1 cellular context compared by ENCODE assay signal in the genomic region with DNA sequence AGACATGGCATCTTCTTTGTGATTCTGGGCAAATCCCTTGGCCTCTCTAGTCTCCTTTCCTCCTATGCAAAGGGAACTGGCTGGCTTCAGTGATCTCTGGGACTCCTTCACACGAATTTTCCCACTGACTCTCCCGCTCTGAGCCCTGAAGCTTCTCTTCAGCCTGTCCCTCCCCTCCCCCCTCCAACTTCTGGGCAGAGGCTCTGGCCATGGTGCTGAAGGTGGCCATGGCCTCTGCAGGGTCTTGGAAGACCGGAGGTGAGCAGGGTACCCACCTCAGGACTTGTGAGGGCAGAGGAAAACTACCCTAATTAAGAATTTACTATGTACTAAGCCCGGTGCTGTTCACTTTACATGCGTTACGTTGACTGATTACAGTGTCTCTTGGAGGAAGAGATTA.
TF ChIP-seq lines count a peak whose summit lies in the region.

No MANE protein-coding gene starts in this region.

TF ChIP-seq in HepG2, 621 proteins besides CTCF, POLR2A, EP300 and RAD21 (continued from another document and continues in another):
- TF ChIP-seq ZNF614 (CRISPR knock-in tag; IDR thresholded peaks at IDR 0.05; ENCODE audit: borderline replicate concordance): 0 out of 2 replicates have a peak, but pooled peaks have one; percentile 38
- TF ChIP-seq HOXA7 (CRISPR knock-in tag; IDR thresholded peaks at IDR 0.05): 0 out of 2 replicates have a peak, but pooled peaks have one; percentile 62
- TF ChIP-seq, protein P1, sequence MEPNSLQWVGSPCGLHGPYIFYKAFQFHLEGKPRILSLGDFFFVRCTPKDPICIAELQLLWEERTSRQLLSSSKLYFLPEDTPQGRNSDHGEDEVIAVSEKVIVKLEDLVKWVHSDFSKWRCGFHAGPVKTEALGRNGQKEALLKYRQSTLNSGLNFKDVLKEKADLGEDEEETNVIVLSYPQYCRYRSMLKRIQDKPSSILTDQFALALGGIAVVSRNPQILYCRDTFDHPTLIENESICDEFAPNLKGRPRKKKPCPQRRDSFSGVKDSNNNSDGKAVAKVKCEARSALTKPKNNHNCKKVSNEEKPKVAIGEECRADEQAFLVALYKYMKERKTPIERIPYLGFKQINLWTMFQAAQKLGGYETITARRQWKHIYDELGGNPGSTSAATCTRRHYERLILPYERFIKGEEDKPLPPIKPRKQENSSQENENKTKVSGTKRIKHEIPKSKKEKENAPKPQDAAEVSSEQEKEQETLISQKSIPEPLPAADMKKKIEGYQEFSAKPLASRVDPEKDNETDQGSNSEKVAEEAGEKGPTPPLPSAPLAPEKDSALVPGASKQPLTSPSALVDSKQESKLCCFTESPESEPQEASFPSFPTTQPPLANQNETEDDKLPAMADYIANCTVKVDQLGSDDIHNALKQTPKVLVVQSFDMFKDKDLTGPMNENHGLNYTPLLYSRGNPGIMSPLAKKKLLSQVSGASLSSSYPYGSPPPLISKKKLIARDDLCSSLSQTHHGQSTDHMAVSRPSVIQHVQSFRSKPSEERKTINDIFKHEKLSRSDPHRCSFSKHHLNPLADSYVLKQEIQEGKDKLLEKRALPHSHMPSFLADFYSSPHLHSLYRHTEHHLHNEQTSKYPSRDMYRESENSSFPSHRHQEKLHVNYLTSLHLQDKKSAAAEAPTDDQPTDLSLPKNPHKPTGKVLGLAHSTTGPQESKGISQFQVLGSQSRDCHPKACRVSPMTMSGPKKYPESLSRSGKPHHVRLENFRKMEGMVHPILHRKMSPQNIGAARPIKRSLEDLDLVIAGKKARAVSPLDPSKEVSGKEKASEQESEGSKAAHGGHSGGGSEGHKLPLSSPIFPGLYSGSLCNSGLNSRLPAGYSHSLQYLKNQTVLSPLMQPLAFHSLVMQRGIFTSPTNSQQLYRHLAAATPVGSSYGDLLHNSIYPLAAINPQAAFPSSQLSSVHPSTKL (CRISPR knock-in tag; IDR thresholded peaks at IDR 0.05): peak; percentile 28; the same call in 1 of the 2 replicates
- TF ChIP-seq ZNF678 (CRISPR knock-in tag; IDR thresholded peaks at IDR 0.05): 0 out of 2 replicates have a peak, but pooled peaks have one; percentile 36
- peak; percentile 23; the same call in 1 of the 2 replicates for TF ChIP-seq FOSL2 (CRISPR knock-in tag; IDR thresholded peaks at IDR 0.05)
- TF ChIP-seq TSC22D2 (CRISPR knock-in tag; IDR thresholded peaks at IDR 0.05; ENCODE audit: borderline replicate concordance): peak; percentile 84
- peak; percentile 52; the same call in 1 of the 2 replicates for TF ChIP-seq ZNF563 (CRISPR knock-in tag; IDR thresholded peaks at IDR 0.05)
- no peak for TF ChIP-seq TEAD2 (CRISPR knock-in tag; IDR thresholded peaks at IDR 0.05)
- no peak for TF ChIP-seq NKX3-1 (CRISPR knock-in tag; IDR thresholded peaks at IDR 0.05)
- no peak for TF ChIP-seq ZNF672 (CRISPR knock-in tag; IDR thresholded peaks at IDR 0.05)
- TF ChIP-seq KLF16 (CRISPR knock-in tag; IDR thresholded peaks at IDR 0.05): peak in 1 of 2 experiments; percentile 83; a peak in 2 of 4 replicates
- 0 out of 2 replicates have a peak, but pooled peaks have one; percentile 35 for TF ChIP-seq SMAD3 (CRISPR knock-in tag; IDR thresholded peaks at IDR 0.05)
- TF ChIP-seq CEBPG (CRISPR knock-in tag; IDR thresholded peaks at IDR 0.05): no peak
- TF ChIP-seq MIXL1 (CRISPR knock-in tag; IDR thresholded peaks at IDR 0.05): peak; percentile 65; the same call in 1 of the 2 replicates
- TF ChIP-seq NCOA2 (CRISPR knock-in tag; IDR thresholded peaks at IDR 0.05): peak; percentile 35; the same call in 1 of the 2 replicates
- TF ChIP-seq ZIK1 (CRISPR knock-in tag; IDR thresholded peaks at IDR 0.05; ENCODE audit: borderline replicate concordance, low read depth): peak; percentile 79; the same call in 1 of the 2 replicates
- TF ChIP-seq TBX2 (CRISPR knock-in tag; IDR thresholded peaks at IDR 0.05; ENCODE audit: borderline replicate concordance): 0 out of 2 replicates have a peak, but pooled peaks have one; percentile 33
- TF ChIP-seq RAD51 (IDR thresholded peaks at IDR 0.05; ENCODE audit: borderline replicate concordance): no peak
- 0 out of 2 replicates have a peak, but pooled peaks have one; percentile 25 for TF ChIP-seq SNAPC2 (CRISPR knock-in tag; IDR thresholded peaks at IDR 0.05)
- TF ChIP-seq ZNF772 (CRISPR knock-in tag; IDR thresholded peaks at IDR 0.05): peak; percentile 67; the same call in 1 of the 2 replicates
- TF ChIP-seq, protein P2, sequence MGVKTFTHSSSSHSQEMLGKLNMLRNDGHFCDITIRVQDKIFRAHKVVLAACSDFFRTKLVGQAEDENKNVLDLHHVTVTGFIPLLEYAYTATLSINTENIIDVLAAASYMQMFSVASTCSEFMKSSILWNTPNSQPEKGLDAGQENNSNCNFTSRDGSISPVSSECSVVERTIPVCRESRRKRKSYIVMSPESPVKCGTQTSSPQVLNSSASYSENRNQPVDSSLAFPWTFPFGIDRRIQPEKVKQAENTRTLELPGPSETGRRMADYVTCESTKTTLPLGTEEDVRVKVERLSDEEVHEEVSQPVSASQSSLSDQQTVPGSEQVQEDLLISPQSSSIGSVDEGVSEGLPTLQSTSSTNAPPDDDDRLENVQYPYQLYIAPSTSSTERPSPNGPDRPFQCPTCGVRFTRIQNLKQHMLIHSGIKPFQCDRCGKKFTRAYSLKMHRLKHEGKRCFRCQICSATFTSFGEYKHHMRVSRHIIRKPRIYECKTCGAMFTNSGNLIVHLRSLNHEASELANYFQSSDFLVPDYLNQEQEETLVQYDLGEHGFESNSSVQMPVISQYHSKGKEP (CRISPR knock-in tag; IDR thresholded peaks at IDR 0.05): peak; percentile 70; the same call in 1 of the 2 replicates
- TF ChIP-seq, protein P3, sequence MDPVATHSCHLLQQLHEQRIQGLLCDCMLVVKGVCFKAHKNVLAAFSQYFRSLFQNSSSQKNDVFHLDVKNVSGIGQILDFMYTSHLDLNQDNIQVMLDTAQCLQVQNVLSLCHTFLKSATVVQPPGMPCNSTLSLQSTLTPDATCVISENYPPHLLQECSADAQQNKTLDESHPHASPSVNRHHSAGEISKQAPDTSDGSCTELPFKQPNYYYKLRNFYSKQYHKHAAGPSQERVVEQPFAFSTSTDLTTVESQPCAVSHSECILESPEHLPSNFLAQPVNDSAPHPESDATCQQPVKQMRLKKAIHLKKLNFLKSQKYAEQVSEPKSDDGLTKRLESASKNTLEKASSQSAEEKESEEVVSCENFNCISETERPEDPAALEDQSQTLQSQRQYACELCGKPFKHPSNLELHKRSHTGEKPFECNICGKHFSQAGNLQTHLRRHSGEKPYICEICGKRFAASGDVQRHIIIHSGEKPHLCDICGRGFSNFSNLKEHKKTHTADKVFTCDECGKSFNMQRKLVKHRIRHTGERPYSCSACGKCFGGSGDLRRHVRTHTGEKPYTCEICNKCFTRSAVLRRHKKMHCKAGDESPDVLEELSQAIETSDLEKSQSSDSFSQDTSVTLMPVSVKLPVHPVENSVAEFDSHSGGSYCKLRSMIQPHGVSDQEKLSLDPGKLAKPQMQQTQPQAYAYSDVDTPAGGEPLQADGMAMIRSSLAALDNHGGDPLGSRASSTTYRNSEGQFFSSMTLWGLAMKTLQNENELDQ (CRISPR knock-in tag; IDR thresholded peaks at IDR 0.05; ENCODE audit: borderline replicate concordance): peak; percentile 85; the same call in 1 of the 2 replicates
- TF ChIP-seq, protein P4, sequence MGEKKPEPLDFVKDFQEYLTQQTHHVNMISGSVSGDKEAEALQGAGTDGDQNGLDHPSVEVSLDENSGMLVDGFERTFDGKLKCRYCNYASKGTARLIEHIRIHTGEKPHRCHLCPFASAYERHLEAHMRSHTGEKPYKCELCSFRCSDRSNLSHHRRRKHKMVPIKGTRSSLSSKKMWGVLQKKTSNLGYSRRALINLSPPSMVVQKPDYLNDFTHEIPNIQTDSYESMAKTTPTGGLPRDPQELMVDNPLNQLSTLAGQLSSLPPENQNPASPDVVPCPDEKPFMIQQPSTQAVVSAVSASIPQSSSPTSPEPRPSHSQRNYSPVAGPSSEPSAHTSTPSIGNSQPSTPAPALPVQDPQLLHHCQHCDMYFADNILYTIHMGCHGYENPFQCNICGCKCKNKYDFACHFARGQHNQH (CRISPR knock-in tag; IDR thresholded peaks at IDR 0.05): peak; percentile 42; the same call in 1 of the 2 replicates
- 0 out of 2 replicates have a peak, but pooled peaks have one; percentile 40 for TF ChIP-seq ZNF543 (CRISPR knock-in tag; IDR thresholded peaks at IDR 0.05)
- TF ChIP-seq MIER2 (CRISPR knock-in tag; IDR thresholded peaks at IDR 0.05): peak; percentile 98
- TF ChIP-seq ELF3 (CRISPR knock-in tag; IDR thresholded peaks at IDR 0.05): 0 out of 2 replicates have a peak, but pooled peaks have one; percentile 40
- TF ChIP-seq ZNF124 (CRISPR knock-in tag; IDR thresholded peaks at IDR 0.05): 0 out of 2 replicates have a peak, but pooled peaks have one; percentile 41
- TF ChIP-seq RARA (CRISPR knock-in tag; IDR thresholded peaks at IDR 0.05): peak; percentile 45
- TF ChIP-seq, protein P5, sequence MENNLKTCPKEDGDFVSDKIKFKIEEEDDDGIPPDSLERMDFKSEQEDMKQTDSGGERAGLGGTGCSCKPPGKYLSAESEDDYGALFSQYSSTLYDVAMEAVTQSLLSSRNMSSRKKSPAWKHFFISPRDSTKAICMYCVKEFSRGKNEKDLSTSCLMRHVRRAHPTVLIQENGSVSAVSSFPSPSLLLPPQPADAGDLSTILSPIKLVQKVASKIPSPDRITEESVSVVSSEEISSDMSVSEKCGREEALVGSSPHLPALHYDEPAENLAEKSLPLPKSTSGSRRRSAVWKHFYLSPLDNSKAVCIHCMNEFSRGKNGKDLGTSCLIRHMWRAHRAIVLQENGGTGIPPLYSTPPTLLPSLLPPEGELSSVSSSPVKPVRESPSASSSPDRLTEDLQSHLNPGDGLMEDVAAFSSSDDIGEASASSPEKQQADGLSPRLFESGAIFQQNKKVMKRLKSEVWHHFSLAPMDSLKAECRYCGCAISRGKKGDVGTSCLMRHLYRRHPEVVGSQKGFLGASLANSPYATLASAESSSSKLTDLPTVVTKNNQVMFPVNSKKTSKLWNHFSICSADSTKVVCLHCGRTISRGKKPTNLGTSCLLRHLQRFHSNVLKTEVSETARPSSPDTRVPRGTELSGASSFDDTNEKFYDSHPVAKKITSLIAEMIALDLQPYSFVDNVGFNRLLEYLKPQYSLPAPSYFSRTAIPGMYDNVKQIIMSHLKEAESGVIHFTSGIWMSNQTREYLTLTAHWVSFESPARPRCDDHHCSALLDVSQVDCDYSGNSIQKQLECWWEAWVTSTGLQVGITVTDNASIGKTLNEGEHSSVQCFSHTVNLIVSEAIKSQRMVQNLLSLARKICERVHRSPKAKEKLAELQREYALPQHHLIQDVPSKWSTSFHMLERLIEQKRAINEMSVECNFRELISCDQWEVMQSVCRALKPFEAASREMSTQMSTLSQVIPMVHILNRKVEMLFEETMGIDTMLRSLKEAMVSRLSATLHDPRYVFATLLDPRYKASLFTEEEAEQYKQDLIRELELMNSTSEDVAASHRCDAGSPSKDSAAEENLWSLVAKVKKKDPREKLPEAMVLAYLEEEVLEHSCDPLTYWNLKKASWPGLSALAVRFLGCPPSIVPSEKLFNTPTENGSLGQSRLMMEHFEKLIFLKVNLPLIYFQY (CRISPR knock-in tag; IDR thresholded peaks at IDR 0.05; ENCODE audit: borderline replicate concordance): peak; percentile 56; the same call in 1 of the 2 replicates
- TF ChIP-seq ZNF607 (CRISPR knock-in tag; IDR thresholded peaks at IDR 0.05; ENCODE audit: borderline replicate concordance): peak; percentile 68; the same call in 1 of the 2 replicates
- 0 out of 2 replicates have a peak, but pooled peaks have one; percentile 43 for TF ChIP-seq NFKBIZ (CRISPR knock-in tag; IDR thresholded peaks at IDR 0.05)
- TF ChIP-seq, protein P6, sequence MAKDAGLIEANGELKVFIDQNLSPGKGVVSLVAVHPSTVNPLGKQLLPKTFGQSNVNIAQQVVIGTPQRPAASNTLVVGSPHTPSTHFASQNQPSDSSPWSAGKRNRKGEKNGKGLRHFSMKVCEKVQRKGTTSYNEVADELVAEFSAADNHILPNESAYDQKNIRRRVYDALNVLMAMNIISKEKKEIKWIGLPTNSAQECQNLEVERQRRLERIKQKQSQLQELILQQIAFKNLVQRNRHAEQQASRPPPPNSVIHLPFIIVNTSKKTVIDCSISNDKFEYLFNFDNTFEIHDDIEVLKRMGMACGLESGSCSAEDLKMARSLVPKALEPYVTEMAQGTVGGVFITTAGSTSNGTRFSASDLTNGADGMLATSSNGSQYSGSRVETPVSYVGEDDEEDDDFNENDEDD (CRISPR knock-in tag; IDR thresholded peaks at IDR 0.05; ENCODE audit: borderline replicate concordance): peak; percentile 35; the same call in 1 of the 2 replicates
- TF ChIP-seq ZNF331 (CRISPR knock-in tag; IDR thresholded peaks at IDR 0.05): peak; percentile 80
- TF ChIP-seq ARHGAP35 (CRISPR knock-in tag; IDR thresholded peaks at IDR 0.05; ENCODE audit: borderline replicate concordance): peak; percentile 63; the same call in 1 of the 2 replicates
- TF ChIP-seq ZSCAN9 (CRISPR knock-in tag; IDR thresholded peaks at IDR 0.05; ENCODE audit: borderline replicate concordance): peak; percentile 97
- 0 out of 2 replicates have a peak, but pooled peaks have one; percentile 45 for TF ChIP-seq ZNF589 (CRISPR knock-in tag; conservative IDR thresholded peaks at IDR 0.05)
- TF ChIP-seq ZNF430 (CRISPR knock-in tag; IDR thresholded peaks at IDR 0.05): no peak
- TF ChIP-seq GATAD1 (CRISPR knock-in tag; IDR thresholded peaks at IDR 0.05): peak; percentile 57; the same call in 1 of the 2 replicates
- TF ChIP-seq THAP11 (CRISPR knock-in tag; IDR thresholded peaks at IDR 0.05): peak; percentile 52; the same call in 1 of the 2 replicates
- TF ChIP-seq KLF11 (CRISPR knock-in tag; IDR thresholded peaks at IDR 0.05): peak; percentile 92; the same call in 1 of the 2 replicates
- TF ChIP-seq PRPF4 (IDR thresholded peaks at IDR 0.05; ENCODE audit: low read depth, low read length, poor library complexity, severe bottlenecking): no peak
- TF ChIP-seq CHD2 (IDR thresholded peaks at IDR 0.05; ENCODE audit: low read depth, low read length): peak; percentile 30; the same call in 1 of the 2 replicates
- TF ChIP-seq POLR2G (IDR thresholded peaks at IDR 0.05; ENCODE audit: low read depth, low read length): no peak
- peak; percentile 83 for TF ChIP-seq EHMT2 (IDR thresholded peaks at IDR 0.05; ENCODE audit: borderline replicate concordance, low read depth, low read length)
- TF ChIP-seq, protein P7, sequence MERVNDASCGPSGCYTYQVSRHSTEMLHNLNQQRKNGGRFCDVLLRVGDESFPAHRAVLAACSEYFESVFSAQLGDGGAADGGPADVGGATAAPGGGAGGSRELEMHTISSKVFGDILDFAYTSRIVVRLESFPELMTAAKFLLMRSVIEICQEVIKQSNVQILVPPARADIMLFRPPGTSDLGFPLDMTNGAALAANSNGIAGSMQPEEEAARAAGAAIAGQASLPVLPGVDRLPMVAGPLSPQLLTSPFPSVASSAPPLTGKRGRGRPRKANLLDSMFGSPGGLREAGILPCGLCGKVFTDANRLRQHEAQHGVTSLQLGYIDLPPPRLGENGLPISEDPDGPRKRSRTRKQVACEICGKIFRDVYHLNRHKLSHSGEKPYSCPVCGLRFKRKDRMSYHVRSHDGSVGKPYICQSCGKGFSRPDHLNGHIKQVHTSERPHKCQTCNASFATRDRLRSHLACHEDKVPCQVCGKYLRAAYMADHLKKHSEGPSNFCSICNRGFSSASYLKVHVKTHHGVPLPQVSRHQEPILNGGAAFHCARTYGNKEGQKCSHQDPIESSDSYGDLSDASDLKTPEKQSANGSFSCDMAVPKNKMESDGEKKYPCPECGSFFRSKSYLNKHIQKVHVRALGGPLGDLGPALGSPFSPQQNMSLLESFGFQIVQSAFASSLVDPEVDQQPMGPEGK (CRISPR knock-in tag; IDR thresholded peaks at IDR 0.05): peak; percentile 48; the same call in 1 of the 2 replicates
